ENCODE assay signal across 19 cellular contexts in the genomic region with DNA sequence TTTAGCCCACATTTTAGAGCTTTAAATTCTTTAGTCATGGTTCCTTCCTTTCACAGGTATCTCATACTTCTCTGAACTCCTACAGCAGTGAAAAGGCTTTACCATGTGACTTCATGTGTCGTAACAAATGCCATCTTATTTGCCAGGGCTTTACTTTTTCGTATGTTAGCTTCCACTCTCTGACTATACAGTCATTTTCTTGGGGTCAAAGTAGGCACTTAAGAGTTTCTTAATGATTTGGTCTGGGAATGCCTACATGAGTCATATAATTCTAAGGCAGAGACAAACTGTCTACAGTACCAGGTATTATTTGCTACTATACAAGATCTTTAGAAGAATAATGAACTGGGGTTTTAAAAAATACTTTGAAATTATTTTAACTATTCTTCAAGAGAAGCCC. TPM values are rescaled to one million over a fixed set of nuclear protein-coding genes. Genes with fewer than 3 reads are reported as not detected.
DNase-seq lines count a peak whose midpoint lies in the region; ATAC-seq and TF ChIP-seq lines count a peak whose summit lies in the region.
"Had no signal": no experiment of that assay in that cellular context is flagged by ENCODE, and none has a peak within 500 bp of the region (broad histone marks: within the 10 kb centered on the region; RNA-seq: fewer than 3 reads in every experiment).

No MANE protein-coding gene starts in this region.

- DNase-seq in MCF 10A (ENCODE audit: unreplicated experiment) (peak; percentile 47), breast epithelium (ENCODE audit: low spot score in 2 of 2) (no peak), adipocyte (ENCODE audit: low read depth) (peak; percentile 38), foreskin fibroblast (peak; percentile 52 to 64), transverse colon (no peak)
- DNase-seq in stimulated activated naive CD4-positive, alpha-beta T cell treated with Interleukin-2 at 50 U/mL for 16 hours (lab: John Stamatoyannopoulos, UW), result no peak
- DNase-seq in CD8-positive, alpha-beta memory T cell, result no peak
- DNase-seq: activated CD4-positive, alpha-beta T cell treated with anti-CD3 and anti-CD28 coated beads for 4 hours; DMS153; immature natural killer cell; mucosa of descending colon; NCI-H526; RPMI8226; T-helper 17 cell; tibial artery had no signal

- no peaks in the 10 kb centered on the region for H3K9me3 ChIP-seq in breast epithelium
- no peaks in the 10 kb centered on the region for H3K9me3 ChIP-seq in adipocyte (ENCODE audit: control insufficient read depth, low read length)
- no peaks in the 10 kb centered on the region for H3K9me3 ChIP-seq in transverse colon
- H3K9me3 ChIP-seq in CD8-positive, alpha-beta memory T cell (ENCODE audit: low read length), result no peaks in the 10 kb centered on the region
- H3K9me3 ChIP-seq: ascending aorta, mucosa of descending colon, tibial artery had no signal

- H3K36me3 ChIP-seq in breast epithelium, result no peaks in the 10 kb centered on the region
- no peaks in the 10 kb centered on the region for H3K36me3 ChIP-seq in adipocyte (ENCODE audit: control insufficient read depth, insufficient read depth, low read length, severe bottlenecking)
- H3K36me3 ChIP-seq in transverse colon, result no peaks in the 10 kb centered on the region
- no peaks in the 10 kb centered on the region for H3K36me3 ChIP-seq in CD8-positive, alpha-beta memory T cell (ENCODE audit: insufficient read depth, low read length)
- H3K36me3 ChIP-seq: ascending aorta, tibial artery had no signal

- TF ChIP-seq CTCF in MCF 10A (IDR thresholded peaks at IDR 0.05; ENCODE audit: unreplicated experiment), result no peak
- TF ChIP-seq CTCF in breast epithelium (IDR thresholded peaks at IDR 0.05), result no peak
- no peak for TF ChIP-seq CTCF in foreskin fibroblast (IDR thresholded peaks at IDR 0.05; ENCODE audit: low read depth, low read length)
- no peak for TF ChIP-seq CTCF in transverse colon (IDR thresholded peaks at IDR 0.05)

- no peaks in the 10 kb centered on the region for H3K9me3 Mint-ChIP-seq in MCF 10A (ENCODE audit: unreplicated experiment)
- no peaks in the 10 kb centered on the region for H3K9me3 Mint-ChIP-seq in CD8-positive, alpha-beta memory T cell
- H3K9me3 Mint-ChIP-seq: immature natural killer cell had no signal

- H3K36me3 Mint-ChIP-seq in MCF 10A (ENCODE audit: insufficient read depth, unreplicated experiment), result peaks cover 11% of the 10 kb centered on the region
- H3K36me3 Mint-ChIP-seq in CD8-positive, alpha-beta memory T cell, result no peaks in the 10 kb centered on the region
- H3K36me3 Mint-ChIP-seq: immature natural killer cell had no signal

- TF ChIP-seq POLR2A in breast epithelium (IDR thresholded peaks at IDR 0.05) (no peak), transverse colon (IDR thresholded peaks at IDR 0.05) (no peak)

- WGBS in transverse colon (ENCODE audit: low coverage in 1 of 2), 2 donors, result 70 to 71% methylated on average over 2 of the region's 2 CpGs

- BruUV-seq in MCF 10A (replicated peaks; lab: Mats Ljungman, UMichigan), result no TSS peak

- no peaks in the 10 kb centered on the region for H3K27me3 ChIP-seq in breast epithelium
- no peaks in the 10 kb centered on the region for H3K27me3 ChIP-seq in adipocyte (replicated peaks; ENCODE audit: control insufficient read depth, insufficient read depth, low read length)
- H3K27me3 ChIP-seq in transverse colon, result no peaks in the 10 kb centered on the region
- no peaks in the 10 kb centered on the region for H3K27me3 ChIP-seq in CD8-positive, alpha-beta memory T cell (ENCODE audit: insufficient read depth, low read length, poor library complexity, severe bottlenecking)
- H3K27me3 ChIP-seq: ascending aorta, tibial artery had no signal

- CTCF ChIA-PET in MCF 10A (lab: Yijun Ruan, JAX), result interaction anchor here (0.6 to 1.6 kb wide), 2 partner anchors 9 to 15 kb away, joined by 3 to 5 read pairs; partner anchors contain the start of gene RAB23
- CTCF ChIA-PET in CD8-positive, alpha-beta memory T cell (lab: Charles Lee), result no interaction called here

- peaks cover 4% of the 10 kb centered on the region for H3K4me1 Mint-ChIP-seq in MCF 10A (ENCODE audit: insufficient read depth, unreplicated experiment)
- H3K4me1 Mint-ChIP-seq in CD8-positive, alpha-beta memory T cell, result no peaks in the 10 kb centered on the region
- H3K4me1 Mint-ChIP-seq: immature natural killer cell had no signal

- no peaks in the 10 kb centered on the region for H3K27me3 Mint-ChIP-seq in MCF 10A (ENCODE audit: insufficient read depth, unreplicated experiment)
- H3K27me3 Mint-ChIP-seq in CD8-positive, alpha-beta memory T cell, result peaks cover 0 to 2% of the 10 kb centered on the region in 2 donors
- H3K27me3 Mint-ChIP-seq: T-helper 17 cell had no signal

- H3K27ac ChIP-seq in breast epithelium (no peak overlapping the region), transverse colon (peak overlapping the region in 3 of 4 donors; percentile 8 to 37 (median 24))
- H3K27ac ChIP-seq in CD8-positive, alpha-beta memory T cell (ENCODE audit: low read depth, low read length), result no peak overlapping the region
- H3K27ac ChIP-seq: ascending aorta, parathyroid adenoma, tibial artery had no signal

- TF ChIP-seq EP300 in transverse colon (IDR thresholded peaks at IDR 0.05; ENCODE audit: low read depth), result no peak

- in situ Hi-C loops in transverse colon (cut with MboI; ENCODE audit: low pct_ligation_motif_present in 1 of 4, low pct_unique_long_range_greater_than_20kb in 1 of 4, low sequenced_read_pairs in 3 of 4), result no loop called here

- H3K4me3 ChIP-seq in breast epithelium (no peak overlapping the region), adipocyte (ENCODE audit: low read length) (no peak overlapping the region), foreskin fibroblast (ENCODE audit: low read depth in 1 of 2, low read length in 2 of 2) (no peak overlapping the region), transverse colon (no peak overlapping the region)
- no peak overlapping the region for H3K4me3 ChIP-seq in CD8-positive, alpha-beta memory T cell (ENCODE audit: low read length)
- H3K4me3 ChIP-seq: ascending aorta, K562, mucosa of descending colon, tibial artery had no signal

- H3K4me3 Mint-ChIP-seq in MCF 10A (ENCODE audit: unreplicated experiment), result no peak overlapping the region
- H3K4me3 Mint-ChIP-seq in CD8-positive, alpha-beta memory T cell, result no peak overlapping the region
- H3K4me3 Mint-ChIP-seq: immature natural killer cell, T-helper 17 cell had no signal

- no peak overlapping the region for H3K9ac ChIP-seq in adipocyte (ENCODE audit: low read length)
- H3K9ac ChIP-seq: parathyroid adenoma had no signal

- H3K27ac Mint-ChIP-seq in MCF 10A (ENCODE audit: low read depth, unreplicated experiment), result no peak overlapping the region
- H3K27ac Mint-ChIP-seq in CD8-positive, alpha-beta memory T cell, result peak overlapping the region in 1 of 8 donors; percentile 46
- H3K27ac Mint-ChIP-seq: T-helper 17 cell had no signal

- POLR2A ChIA-PET in MCF 10A (lab: Yijun Ruan, JAX), result interaction anchor here (0.6 to 1.0 kb wide), 2 partner anchors 9 to 45 kb away, joined by 3 to 5 read pairs; no protein-coding TSS in a partner anchor
- POLR2A ChIA-PET in CD8-positive, alpha-beta memory T cell (lab: Charles Lee), result no interaction called here

- ATAC-seq in GM21786 (IDR thresholded peaks at IDR 0.05; ENCODE audit: unreplicated experiment), result no peak
- ATAC-seq: mucosa of descending colon, T-helper 17 cell had no signal

- H3K4me1 ChIP-seq in breast epithelium (no peaks in the 10 kb centered on the region), adipocyte (ENCODE audit: control insufficient read depth, insufficient read depth, low read length) (peaks cover 14% of the 10 kb centered on the region), transverse colon (peaks cover 0 to 6% (median under 1%) of the 10 kb centered on the region in 4 donors)
- no peaks in the 10 kb centered on the region for H3K4me1 ChIP-seq in CD8-positive, alpha-beta memory T cell (ENCODE audit: insufficient read depth, low read length)
- H3K4me1 ChIP-seq: parathyroid adenoma had no signal

- intact Hi-C loops in MCF 10A (cut with micrococcal nuclease) (no loop called here), breast epithelium (cut with DNase I; ENCODE audit: low total_unique reads) (no loop called here), transverse colon (cut with DNase I; ENCODE audit: low total_unique reads) (no loop called here)

RNA-seq across cellular contexts. Expression of gene RAB23, which starts 15.0 kb away (rescaled TPM):
- 8.4 and 13.3 TPM in 2 replicates for total RNA-seq in MCF 10A (2022)
- total RNA-seq in breast epithelium, result 10 to 100 TPM; 10.4 to 11.7 (median 10.8) TPM
- 10 to 100 TPM; 21.7 to 28.5 (median 25.1) TPM for total RNA-seq in transverse colon
- 1 to 10 TPM; 4.3 to 4.7 TPM for total RNA-seq in CD8-positive, alpha-beta memory T cell
- polyA plus RNA-seq in CD8-positive, alpha-beta memory T cell, result 1.0 TPM

RNA-seq across cellular contexts. Expression of gene BAG2, which starts 35.0 kb away (rescaled TPM):
- total RNA-seq in MCF 10A (2022) (3.6 and 4.2 TPM in 2 replicates), breast epithelium (1 to 10 TPM; 2.2 to 4.9 (median 4.2) TPM), transverse colon (10 to 100 TPM in 3 of 4 donors, 1 to 10 TPM in 1; 7.1 to 49.0 (median 10.7) TPM)
- total RNA-seq in CD8-positive, alpha-beta memory T cell, result 10 to 100 TPM; 10.2 to 10.4 TPM
- polyA plus RNA-seq in CD8-positive, alpha-beta memory T cell, result 2.3 TPM

Comparison
In these comparisons a context has a peak if more than half of its experiments do, and no peak if none do; other contexts are left out.
1. DNase-seq: peak in MCF 10A (single experiment), adipocyte (single experiment) and foreskin fibroblast (2 of 2); none in breast epithelium (0 of 2), transverse colon (single experiment), stimulated activated naive CD4-positive, alpha-beta T cell treated with Interleukin-2 at 50 U/mL for 16 hours (single experiment) and CD8-positive, alpha-beta memory T cell (0 of 5).
2. H3K27ac ChIP-seq: peak in transverse colon (3 of 4); none in breast epithelium (0 of 2) and CD8-positive, alpha-beta memory T cell (single experiment).